In the genomic region with DNA sequence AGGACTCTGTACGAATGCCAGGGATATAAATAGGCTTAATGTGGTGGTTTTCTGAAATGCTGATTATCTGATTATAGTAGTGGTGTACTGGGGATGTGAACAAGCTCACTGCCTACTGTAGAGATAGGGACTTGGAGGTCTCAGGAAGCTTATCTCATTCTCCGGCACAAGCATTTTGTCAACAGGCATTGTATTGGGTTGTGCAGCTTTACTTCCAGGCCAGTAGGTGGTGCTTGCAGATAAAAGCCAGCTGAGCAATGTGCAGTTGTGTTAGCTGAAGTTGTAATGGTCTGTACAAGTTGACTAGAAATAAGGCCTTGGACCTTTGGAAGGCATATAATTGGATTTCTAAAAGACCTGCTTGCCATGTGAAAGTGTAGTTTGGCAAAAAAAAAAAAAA, we compare ENCODE assay signal across 13 cellular contexts. TPM values are rescaled to one million over a fixed set of nuclear protein-coding genes. Genes with fewer than 3 reads are reported as not detected.
DNase-seq lines count a peak whose midpoint lies in the region; ATAC-seq, FAIRE-seq and TF ChIP-seq lines count a peak whose summit lies in the region.
"Had no signal": no experiment of that assay in that cellular context is flagged by ENCODE, and none has a peak within 500 bp of the region (broad histone marks: within the 10 kb centered on the region; RNA-seq: fewer than 3 reads in every experiment).

No MANE protein-coding gene starts in this region.

- H3K9me3 ChIP-seq in BE2C (no peaks in the 10 kb centered on the region), HCT116 (ENCODE audit: control insufficient read depth in 1 of 2, insufficient read depth in 1 of 2, low read depth in 1 of 2, low read length in 2 of 2) (no peaks in the 10 kb centered on the region), kidney (ENCODE audit: control insufficient read depth in 1 of 2, low read length in 2 of 2) (no peaks in the 10 kb centered on the region)

- POLR2A ChIA-PET in HCT116 (lab: Charles Lee): no interaction called here

- H3K4me1 ChIP-seq in BE2C (no peaks in the 10 kb centered on the region), HCT116 (ENCODE audit: control insufficient read depth in 1 of 2, insufficient read depth in 2 of 2, low read length in 2 of 2) (no peaks in the 10 kb centered on the region), kidney (ENCODE audit: control insufficient read depth in 1 of 2, insufficient read depth in 1 of 2, low read depth in 1 of 2, low read length in 2 of 2) (no peaks in the 10 kb centered on the region)

- no peak overlapping the region for H2AFZ ChIP-seq in HCT116 (ENCODE audit: low read depth, low read length, poor library complexity, severe bottlenecking)

- H3K36me3 ChIP-seq in BE2C: no peaks in the 10 kb centered on the region
- H3K36me3 ChIP-seq in HCT116 (ENCODE audit: control insufficient read depth in 1 of 2, insufficient read depth in 2 of 2, low read length in 2 of 2): no peaks in the 10 kb centered on the region
- no peaks in the 10 kb centered on the region for H3K36me3 ChIP-seq in kidney (ENCODE audit: control insufficient read depth in 1 of 2, insufficient read depth in 2 of 2, low read length in 2 of 2)

- H3K27ac ChIP-seq in HCT116 (ENCODE audit: low read depth, low read length): no peak overlapping the region
- no peak overlapping the region for H3K27ac ChIP-seq in VCaP
- H3K27ac ChIP-seq in kidney (ENCODE audit: low read depth in 2 of 2, low read length in 2 of 2): no peak overlapping the region
- H3K27ac ChIP-seq: coronary artery had no signal

- H4K20me1 ChIP-seq in HCT116 (ENCODE audit: insufficient read depth): no peaks in the 10 kb centered on the region

- TF ChIP-seq CTCF in BE2C (IDR thresholded peaks at IDR 0.05; ENCODE audit: low read depth, low read length) (peak; percentile 22; the same call in 1 of the 2 replicates), HCT116 (IDR thresholded peaks at IDR 0.05 in 2 of 3, conservative IDR thresholded peaks at IDR 0.05 in 1 of 3; ENCODE audit: borderline replicate concordance in 1 of 3, insufficient read depth in 1 of 3, low read depth in 2 of 3, low read length in 2 of 3) (peak in 2 of 3 experiments; percentile 35 to 36; a peak in 3 of 6 replicates), VCaP (conservative IDR thresholded peaks at IDR 0.05) (peak; percentile 63), kidney (IDR thresholded peaks at IDR 0.05; ENCODE audit: borderline replicate concordance, extremely low read depth, insufficient read depth) (peak; percentile 21)

- BruUV-seq in HCT116 (replicated peaks; lab: Mats Ljungman, UMichigan): no TSS peak

- FAIRE-seq in kidney (lab: Jason Lieb, UNC): no peak
- FAIRE-seq: RCC 7860 had no signal

- RAD21 ChIA-PET in HCT116 (lab: Charles Lee; ENCODE audit: low non-redundant PET in 1 of 2, low total read pairs in 2 of 2, uncharacterized antibody in 2 of 2, unreplicated experiment in 2 of 2): no interaction called here

- H3K4me3 ChIP-seq in BE2C (ENCODE audit: low read depth, low read length) (no peak overlapping the region), HCT116 (replicated peaks in 1 of 2; ENCODE audit: low read depth in 1 of 2, low read length in 2 of 2) (no peak overlapping the region), kidney (ENCODE audit: low read length in 2 of 2) (no peak overlapping the region)
- H3K4me3 ChIP-seq: coronary artery had no signal

- no peak for TF ChIP-seq POLR2A in HCT116 (IDR thresholded peaks at IDR 0.05; ENCODE audit: borderline replicate concordance, extremely low read depth, insufficient read depth, insufficient read length)

- no peaks in the 10 kb centered on the region for H3K9me2 ChIP-seq in HCT116 (ENCODE audit: insufficient read depth)

- CTCF ChIA-PET in HCT116 (lab: Charles Lee): no interaction called here

- H3K79me2 ChIP-seq in HCT116 (ENCODE audit: insufficient read depth, low read length): no peaks in the 10 kb centered on the region

- peak; percentile 34; the same call in 1 of the 2 replicates for TF ChIP-seq RAD21 in HCT116 (IDR thresholded peaks at IDR 0.05; ENCODE audit: low read depth)

- H3K9ac ChIP-seq in HCT116 (ENCODE audit: low read length): no peak overlapping the region
- H3K9ac ChIP-seq in kidney (ENCODE audit: low read length in 2 of 2): no peak overlapping the region

- H3K4me2 ChIP-seq in HCT116 (ENCODE audit: low read length): no peak overlapping the region

- DNase-seq in BE2C (no peak), HCT116 (ENCODE audit: low read depth, low spot score) (no peak), kidney (no peak), mesenteric fat pad (ENCODE audit: low spot score) (no peak)
- DNase-seq in stimulated activated CD4-positive, alpha-beta T cell treated with anti-CD3 and anti-CD28 coated beads, Interleukin-4, amount 100 ng/mL, for 24 hours: no peak
- DNase-seq: activated naive CD4-positive, alpha-beta T cell; NCI-H1105 treated with DMSO at 0.1 percent for 48 hours; nephron progenitor cell had no signal

- H3K27me3 ChIP-seq in BE2C (no peaks in the 10 kb centered on the region), HCT116 (ENCODE audit: insufficient read depth, low read length) (no peaks in the 10 kb centered on the region)

- intact Hi-C loops in HCT116 (cut with micrococcal nuclease): no loop called here
- intact Hi-C loops in kidney (cut with DNase I): no loop called here

- ATAC-seq in HCT116: 0 out of 2 replicates have a peak, but pooled peaks have one; percentile 47
- ATAC-seq in HG03175 (IDR thresholded peaks at IDR 0.05; ENCODE audit: unreplicated experiment): no peak
- ATAC-seq in HG03342 (IDR thresholded peaks at IDR 0.05; ENCODE audit: unreplicated experiment): no peak

TF ChIP-seq in HCT116, 20 proteins besides CTCF, POLR2A, EP300 and RAD21:
- TF ChIP-seq, protein P1, sequence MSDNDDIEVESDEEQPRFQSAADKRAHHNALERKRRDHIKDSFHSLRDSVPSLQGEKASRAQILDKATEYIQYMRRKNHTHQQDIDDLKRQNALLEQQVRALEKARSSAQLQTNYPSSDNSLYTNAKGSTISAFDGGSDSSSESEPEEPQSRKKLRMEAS (IDR thresholded peaks at IDR 0.05): no peak
- TF ChIP-seq SP1 (IDR thresholded peaks at IDR 0.05; ENCODE audit: low read depth) (no peak), YY1 (IDR thresholded peaks at IDR 0.05; ENCODE audit: extremely low read depth, insufficient replicate concordance, low read depth, low read length) (no peak), SIN3A (IDR thresholded peaks at IDR 0.05; ENCODE audit: low read depth) (no peak), EGR1 (IDR thresholded peaks at IDR 0.05; ENCODE audit: low read depth) (no peak), JUND (IDR thresholded peaks at IDR 0.05) (no peak), ZNF274 (IDR thresholded peaks at IDR 0.05; ENCODE audit: low read depth, low read length) (no peak), ZFX (IDR thresholded peaks at IDR 0.05) (no peak), CBX3 (IDR thresholded peaks at IDR 0.05; ENCODE audit: low read depth) (no peak), EZH2 (IDR thresholded peaks at IDR 0.05) (no peak), EZH2phosphoT487 (IDR thresholded peaks at IDR 0.05; ENCODE audit: borderline replicate concordance) (no peak)
- TF ChIP-seq, protein P2, sequence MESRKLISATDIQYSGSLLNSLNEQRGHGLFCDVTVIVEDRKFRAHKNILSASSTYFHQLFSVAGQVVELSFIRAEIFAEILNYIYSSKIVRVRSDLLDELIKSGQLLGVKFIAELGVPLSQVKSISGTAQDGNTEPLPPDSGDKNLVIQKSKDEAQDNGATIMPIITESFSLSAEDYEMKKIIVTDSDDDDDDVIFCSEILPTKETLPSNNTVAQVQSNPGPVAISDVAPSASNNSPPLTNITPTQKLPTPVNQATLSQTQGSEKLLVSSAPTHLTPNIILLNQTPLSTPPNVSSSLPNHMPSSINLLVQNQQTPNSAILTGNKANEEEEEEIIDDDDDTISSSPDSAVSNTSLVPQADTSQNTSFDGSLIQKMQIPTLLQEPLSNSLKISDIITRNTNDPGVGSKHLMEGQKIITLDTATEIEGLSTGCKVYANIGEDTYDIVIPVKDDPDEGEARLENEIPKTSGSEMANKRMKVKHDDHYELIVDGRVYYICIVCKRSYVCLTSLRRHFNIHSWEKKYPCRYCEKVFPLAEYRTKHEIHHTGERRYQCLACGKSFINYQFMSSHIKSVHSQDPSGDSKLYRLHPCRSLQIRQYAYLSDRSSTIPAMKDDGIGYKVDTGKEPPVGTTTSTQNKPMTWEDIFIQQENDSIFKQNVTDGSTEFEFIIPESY (IDR thresholded peaks at IDR 0.05; ENCODE audit: extremely low read depth, insufficient replicate concordance, low read length): no peak
- TF ChIP-seq, protein P3, sequence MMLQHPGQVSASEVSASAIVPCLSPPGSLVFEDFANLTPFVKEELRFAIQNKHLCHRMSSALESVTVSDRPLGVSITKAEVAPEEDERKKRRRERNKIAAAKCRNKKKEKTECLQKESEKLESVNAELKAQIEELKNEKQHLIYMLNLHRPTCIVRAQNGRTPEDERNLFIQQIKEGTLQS (IDR thresholded peaks at IDR 0.05): no peak

RNA-seq across cellular contexts. Expression of a gene that starts 49.5 kb away (rescaled TPM):
- 9.4 TPM for polyA plus RNA-seq in BE2C (2012; ENCODE audit: insufficient read depth, insufficient read length, low read depth)
- total RNA-seq in HCT116 (2021; ENCODE audit: unreplicated experiment): 12.2 TPM
- polyA plus RNA-seq in HCT116 (2012): 8.9 and 9.6 TPM in 2 replicates
- 27.0 TPM for total RNA-seq in kidney
- 12.5 TPM for polyA plus RNA-seq in kidney (ENCODE audit: insufficient read depth, low read depth, low replicate concordance)
- total RNA-seq in mesenteric fat pad: 20.5 TPM

RNA-seq across cellular contexts. Expression of a gene that starts 49.9 kb away (rescaled TPM):
- polyA plus RNA-seq in BE2C (2012; ENCODE audit: insufficient read depth, insufficient read length, low read depth): 0.22 TPM
- total RNA-seq in HCT116 (2021; ENCODE audit: unreplicated experiment) (0.22 TPM), kidney (1.8 TPM), mesenteric fat pad (2.0 TPM)
- polyA plus RNA-seq in HCT116 (2012): 0.10 and 0.17 TPM in 2 replicates
- polyA plus RNA-seq in kidney (ENCODE audit: insufficient read depth, low read depth, low replicate concordance): 0.19 TPM
